16 cellular contexts compared by ENCODE assay signal in genomic region chr18:51559902-51560287, GRCh38.
"Had no signal": no experiment of that assay in that cellular context is flagged by ENCODE, and none has a peak within 500 bp of the region (broad histone marks: within the 10 kb centered on the region; RNA-seq: fewer than 3 reads in every experiment).

No MANE protein-coding gene starts in this region.

- H3K9me3 ChIP-seq: ovary, testis, uterus had no signal

- H3K27ac ChIP-seq: ovary, testis, uterus had no signal

- H3K4me1 Mint-ChIP-seq: activated CD4-positive, alpha-beta T cell treated with anti-CD3 and anti-CD28 coated beads, Interleukin-2, amount 10 ng/mL, durations not matched to agents 7 days and 5 days; activated naive CD4-positive, alpha-beta T cell treated with anti-CD3 and anti-CD28 coated beads, Interleukin-2, amount 10 ng/mL, durations not matched to agents 7 days and 5 days had no signal

- H3K27ac Mint-ChIP-seq: activated CD4-positive, alpha-beta T cell treated with anti-CD3 and anti-CD28 coated beads, Interleukin-2, amount 10 ng/mL, durations not matched to agents 7 days and 5 days; activated naive CD4-positive, alpha-beta T cell treated with anti-CD3 and anti-CD28 coated beads, Interleukin-2, amount 10 ng/mL, durations not matched to agents 7 days and 5 days; activated T-helper 2 cell treated with anti-CD3 and anti-CD28 coated beads, Interferon-gamma antibody, Interleukin-2, Interleukin-4, amounts not matched to agents 10 μg/mL and 5 μg/mL and 100 μg/mL, durations not matched to agents 14 hours and 24 hours and 36 hours; dendritic cell treated with granulocyte-macrophage colony-stimulating factor and Interleukin-4, amounts not matched to agents 40 ng/mL and 50 ng/mL, for 4 days; effector memory CD8-positive, alpha-beta T cell had no signal

- H3K36me3 ChIP-seq: ovary, uterus had no signal

- H3K4me3 ChIP-seq: ovary, testis, uterus had no signal

- H3K4me3 Mint-ChIP-seq: activated CD4-positive, alpha-beta T cell treated with anti-CD3 and anti-CD28 coated beads, Interleukin-2, amount 10 ng/mL, durations not matched to agents 7 days and 5 days; activated naive CD4-positive, alpha-beta T cell treated with anti-CD3 and anti-CD28 coated beads, Interleukin-2, amount 10 ng/mL, durations not matched to agents 7 days and 5 days; dendritic cell treated with granulocyte-macrophage colony-stimulating factor and Interleukin-4, amounts not matched to agents 40 ng/mL and 50 ng/mL, for 4 days; effector memory CD8-positive, alpha-beta T cell had no signal

- H3K36me3 Mint-ChIP-seq: activated naive CD4-positive, alpha-beta T cell treated with anti-CD3 and anti-CD28 coated beads, Interleukin-2, amount 10 ng/mL, durations not matched to agents 7 days and 5 days had no signal

- FAIRE-seq: TTC549 had no signal

- H3K4me1 ChIP-seq: testis, uterus had no signal

- H3K27me3 Mint-ChIP-seq: activated CD4-positive, alpha-beta T cell treated with anti-CD3 and anti-CD28 coated beads, Interleukin-2, amount 10 ng/mL, durations not matched to agents 7 days and 5 days; dendritic cell treated with granulocyte-macrophage colony-stimulating factor and Interleukin-4, amounts not matched to agents 40 ng/mL and 50 ng/mL, for 4 days had no signal

- ATAC-seq: effector memory CD8-positive, alpha-beta T cell; left ventricle myocardium superior; stimulated activated naive CD8-positive, alpha-beta T cell treated with anti-CD3 and anti-CD28 coated beads, Interleukin-15, Interleukin-2, amounts not matched to agents 100 U/mL and 50 U/mL, for 24 hours had no signal

- H3K27me3 ChIP-seq: ovary, testis, uterus had no signal

- H3K9me3 Mint-ChIP-seq: activated CD4-positive, alpha-beta T cell treated with anti-CD3 and anti-CD28 coated beads, Interleukin-2, amount 10 ng/mL, durations not matched to agents 7 days and 5 days; activated naive CD4-positive, alpha-beta T cell treated with anti-CD3 and anti-CD28 coated beads, Interleukin-2, amount 10 ng/mL, durations not matched to agents 7 days and 5 days; activated T-helper 2 cell treated with anti-CD3 and anti-CD28 coated beads, Interferon-gamma antibody, Interleukin-2, Interleukin-4, amounts not matched to agents 10 μg/mL and 5 μg/mL and 100 μg/mL, durations not matched to agents 14 hours and 24 hours and 36 hours; dendritic cell treated with granulocyte-macrophage colony-stimulating factor and Interleukin-4, amounts not matched to agents 40 ng/mL and 50 ng/mL, for 4 days had no signal

- DNase-seq: activated CD4-positive, alpha-beta T cell treated with anti-CD3 and anti-CD28 coated beads, Interleukin-2, amount 10 ng/mL, durations not matched to agents 7 days and 5 days; activated CD4-positive, CD25-positive, alpha-beta regulatory T cell; activated naive CD4-positive, alpha-beta T cell treated with anti-CD3 and anti-CD28 coated beads, Interleukin-2, amount 10 ng/mL, durations not matched to agents 7 days and 5 days; effector memory CD8-positive, alpha-beta T cell; glutamatergic neuron; left ventricle myocardium superior; ovary; stimulated activated CD4-positive, alpha-beta T cell treated with anti-CD3 and anti-CD28 coated beads, Interleukin-4, amount 100 ng/mL, for 1 hour; stimulated activated CD8-positive, alpha-beta memory T cell treated with anti-CD3 and anti-CD28 coated beads, Interleukin-4, amount 100 ng/mL, for 48 hours; stimulated activated naive CD8-positive, alpha-beta T cell treated with anti-CD3 and anti-CD28 coated beads, Interleukin-15, Interleukin-2, amounts not matched to agents 100 U/mL and 50 U/mL, for 24 hours; T-helper 2 cell; testis; uterus had no signal
